ENCODE assay signal across 30 cellular contexts in the genomic region with DNA sequence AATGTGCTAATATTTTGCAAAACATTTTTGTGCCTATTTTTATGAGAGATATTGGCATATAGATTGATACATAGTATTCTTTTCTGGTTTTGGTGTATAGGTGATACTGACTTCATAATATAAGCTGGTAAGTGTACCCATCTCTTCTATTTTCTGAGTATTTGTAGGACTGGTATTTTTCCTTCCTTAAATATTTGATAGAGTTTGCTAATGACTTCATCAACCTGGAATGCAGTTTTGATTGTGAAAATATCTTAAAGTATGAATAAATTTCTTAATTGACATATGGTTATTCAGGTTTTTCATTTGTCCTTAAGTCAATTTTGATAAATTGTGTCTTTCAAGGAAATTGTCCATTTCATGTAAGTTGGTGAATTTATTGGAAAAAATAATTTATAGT.
"Had no signal": no experiment of that assay in that cellular context is flagged by ENCODE, and none has a peak within 500 bp of the region (broad histone marks: within the 10 kb centered on the region; RNA-seq: fewer than 3 reads in every experiment).

No MANE protein-coding gene starts in this region.

- H3K4me3 ChIP-seq: adrenal gland, Peyer's patch, SK-N-MC had no signal

- H3K27me3 ChIP-seq: adrenal gland, Peyer's patch had no signal

- H3K9me3 ChIP-seq: Peyer's patch had no signal

- DNase-seq: activated CD4-positive, alpha-beta memory T cell treated with anti-CD3 and anti-CD28 coated beads, Interleukin-2, amount 10 ng/mL, durations not matched to agents 7 days and 5 days; activated CD4-positive, alpha-beta T cell treated with anti-CD3 and anti-CD28 coated beads for 36 hours; activated CD4-positive, alpha-beta T cell treated with anti-CD3 and anti-CD28 coated beads, Interleukin-2, amount 50 U/mL, for 1 hour; activated gamma-delta T cell treated with Interleukin-2 at 50 U/mL for 16 hours; activated naive CD4-positive, alpha-beta T cell treated with anti-CD3 and anti-CD28 coated beads, Interleukin-2, amount 10 ng/mL, durations not matched to agents 7 days and 5 days; activated naive CD8-positive, alpha-beta T cell treated with anti-CD3 and anti-CD28 coated beads for 36 hours; activated T-cell treated with anti-CD3 and anti-CD28 coated beads for 4 hours; activated T-cell treated with anti-CD3 and anti-CD28 coated beads, Interleukin-2, amount 50 U/mL, for 48 hours; adrenal gland; anterior cingulate cortex; caudate nucleus; KG1; MV-4-11; NCI-H1092 treated with DMSO at 0.1 percent for 48 hours; NCI-H1417 treated with DMSO at 0.1 percent for 48 hours; NCI-H1694; NCI-H2029; NCI-H2107; NCI-H2171 treated with DMSO at 0.1 percent for 48 hours; NCI-H510A treated with DMSO at 0.1 percent for 48 hours; NCI-H69; NK-92 treated with Interleukin-12 subunit alpha and Interleukin-12 subunit beta, amount 100 ng/mL, for 24 hours; OCI-M1; Peyer's patch; SIG-M5; T-cell; T-helper 2 cell; T1000; WERI-Rb-1 had no signal

- H3K4me1 ChIP-seq: adrenal gland, Peyer's patch had no signal

- H3K36me3 ChIP-seq: adrenal gland, Peyer's patch, WERI-Rb-1 had no signal

- H3K27ac ChIP-seq: adrenal gland, Peyer's patch, SK-N-MC, WERI-Rb-1 had no signal
